ENCODE assay signal across 1 cellular context in genomic region chr5:73321757-73322452, GRCh38.
TF ChIP-seq lines count a peak whose summit lies in the region.

No MANE protein-coding gene starts in this region.

TF ChIP-seq in HCT116, 20 proteins besides CTCF, POLR2A, EP300 and RAD21 (continued from another document):
- TF ChIP-seq REST (IDR thresholded peaks at IDR 0.05; ENCODE audit: low read depth): no peak
- peak; percentile 32 for TF ChIP-seq YY1 (IDR thresholded peaks at IDR 0.05; ENCODE audit: extremely low read depth, insufficient replicate concordance, low read depth, low read length)
- TF ChIP-seq CBX3 (IDR thresholded peaks at IDR 0.05; ENCODE audit: low read depth): peak; percentile 63
- no peak for TF ChIP-seq ZNF274 (IDR thresholded peaks at IDR 0.05; ENCODE audit: low read depth, low read length)
- TF ChIP-seq ZFX (IDR thresholded peaks at IDR 0.05): no peak
- TF ChIP-seq EZH2phosphoT487 (IDR thresholded peaks at IDR 0.05; ENCODE audit: borderline replicate concordance): no peak
